Comparison of ENCODE assay signal across 24 cellular contexts in genomic region chr14:26522985-26523384, GRCh38.
A peak's percentile ranks its signal among the peaks of the same experiment; 100 is the strongest.
DNase-seq lines count a peak whose midpoint lies in the region; ATAC-seq and TF ChIP-seq lines count a peak whose summit lies in the region.
"Had no signal": no experiment of that assay in that cellular context is flagged by ENCODE, and none has a peak within 500 bp of the region (broad histone marks: within the 10 kb centered on the region; RNA-seq: fewer than 3 reads in every experiment).

No MANE protein-coding gene starts in this region.

- TF ChIP-seq CTCF in PC-3 (conservative IDR thresholded peaks at IDR 0.05; ENCODE audit: low read depth, low read length): no peak
- no peak for TF ChIP-seq CTCF in progenitor cell of endocrine pancreas (IDR thresholded peaks at IDR 0.05; ENCODE audit: unreplicated experiment)

- no peak overlapping the region for H3K4me3 Mint-ChIP-seq in progenitor cell of endocrine pancreas (ENCODE audit: low read depth)
- H3K4me3 Mint-ChIP-seq in activated T-cell treated with anti-CD3 and anti-CD28 coated beads, Interleukin-2, amount 50 U/mL, for 72 hours: no peak overlapping the region
- H3K4me3 Mint-ChIP-seq: activated CD4-positive, alpha-beta memory T cell treated with anti-CD3 and anti-CD28 coated beads, Interleukin-2, amount 10 ng/mL, durations not matched to agents 7 days and 5 days; activated naive CD4-positive, alpha-beta T cell treated with anti-CD3 and anti-CD28 coated beads, Interleukin-2, amount 50 U/mL, for 24 hours; activated T-cell treated with anti-CD3 and anti-CD28 coated beads, Interleukin-2, amount 50 U/mL, for 24 hours; HFFc6; mesothelial cell of epicardium; neural crest cell; stimulated activated naive CD8-positive, alpha-beta T cell treated with anti-CD3 and anti-CD28 coated beads, Interleukin-15, Interleukin-2, amounts not matched to agents 100 ng/mL and 50 ng/mL, for 24 hours; T-cell had no signal

- no peaks in the 10 kb centered on the region for H3K9me3 ChIP-seq in PC-3 (ENCODE audit: low read length)
- H3K9me3 ChIP-seq: esophagus squamous epithelium had no signal

- H3F3A ChIP-seq in PC-3 (ENCODE audit: low read length, unreplicated experiment): no peaks in the 10 kb centered on the region

- CTCF ChIA-PET in PC-3 (lab: Charles Lee): interaction anchor here (0.5 kb wide), 1 partner anchor 230 kb away, joined by 4 read pairs; no protein-coding TSS in a partner anchor

- H3K27ac ChIP-seq in PC-3 (ENCODE audit: low read length): peak overlapping the region; percentile 30
- H3K27ac ChIP-seq: cardiac muscle cell, esophagus squamous epithelium had no signal

- H3K9me2 ChIP-seq in PC-3 (replicated peaks; ENCODE audit: low read length): no peaks in the 10 kb centered on the region

- H3K9ac ChIP-seq in PC-3 (ENCODE audit: low read length): no peak overlapping the region

- DNase-seq in AG08396 (ENCODE audit: low spot score) (peak; percentile 14), PC-3 (peak; percentile 27), fibroblast of gingiva (ENCODE audit: low read depth) (peak; percentile 82), progenitor cell of endocrine pancreas (ENCODE audit: low spot score, unreplicated experiment) (no peak), NCI-H2029 treated with DMSO at 0.1 percent for 48 hours (lab: John Stamatoyannopoulos, UW) (no peak)
- no peak for DNase-seq in activated T-cell treated with anti-CD3 and anti-CD28 coated beads, Interleukin-2, amount 50 U/mL, for 72 hours
- DNase-seq: activated CD4-positive, alpha-beta memory T cell treated with anti-CD3 and anti-CD28 coated beads, Interleukin-2, amount 10 ng/mL, durations not matched to agents 7 days and 5 days; activated T-cell treated with anti-CD3 and anti-CD28 coated beads, Interleukin-2, amount 50 U/mL, for 24 hours; AML-193; esophagus squamous epithelium; HFFc6; NCI-H1105; NCI-H2107; NCI-H524 treated with DMSO at 0.1 percent for 48 hours; SHP77; stimulated activated CD4-positive, alpha-beta T cell treated with anti-CD3 and anti-CD28 coated beads, Interleukin-1b, Interleukin-23, amount 100 ng/mL, for 48 hours; T-cell had no signal

- BruUV-seq in PC-3 (replicated peaks; lab: Mats Ljungman, UMichigan): no TSS peak

- H3K9me3 Mint-ChIP-seq in progenitor cell of endocrine pancreas (ENCODE audit: low read depth): no peaks in the 10 kb centered on the region
- no peaks in the 10 kb centered on the region for H3K9me3 Mint-ChIP-seq in activated T-cell treated with anti-CD3 and anti-CD28 coated beads, Interleukin-2, amount 50 U/mL, for 72 hours
- H3K9me3 Mint-ChIP-seq: mesothelial cell of epicardium had no signal

- H3K36me3 Mint-ChIP-seq in progenitor cell of endocrine pancreas (ENCODE audit: insufficient read depth): no peaks in the 10 kb centered on the region
- no peaks in the 10 kb centered on the region for H3K36me3 Mint-ChIP-seq in activated T-cell treated with anti-CD3 and anti-CD28 coated beads, Interleukin-2, amount 50 U/mL, for 72 hours (ENCODE audit: insufficient read depth in 2 of 2)
- H3K36me3 Mint-ChIP-seq: activated naive CD4-positive, alpha-beta T cell treated with anti-CD3 and anti-CD28 coated beads, Interleukin-2, amount 50 U/mL, for 24 hours; mesothelial cell of epicardium; T-cell had no signal

- POLR2A ChIA-PET in PC-3 (lab: Charles Lee; ENCODE audit: unreplicated experiment): interaction anchor here (0.6 kb wide), 1 partner anchor 50 kb away, joined by 3 read pairs; no protein-coding TSS in a partner anchor

- H3K27ac Mint-ChIP-seq in progenitor cell of endocrine pancreas: peak overlapping the region; percentile 37
- no peak overlapping the region for H3K27ac Mint-ChIP-seq in activated T-cell treated with anti-CD3 and anti-CD28 coated beads, Interleukin-2, amount 50 U/mL, for 72 hours
- H3K27ac Mint-ChIP-seq: activated CD4-positive, alpha-beta memory T cell treated with anti-CD3 and anti-CD28 coated beads, Interleukin-2, amount 10 ng/mL, durations not matched to agents 7 days and 5 days; activated naive CD4-positive, alpha-beta T cell treated with anti-CD3 and anti-CD28 coated beads, Interleukin-2, amount 50 U/mL, for 24 hours; activated T-cell treated with anti-CD3 and anti-CD28 coated beads, Interleukin-2, amount 50 U/mL, for 24 hours; HFFc6; mesothelial cell of epicardium; stimulated activated naive CD8-positive, alpha-beta T cell treated with anti-CD3 and anti-CD28 coated beads, Interleukin-15, Interleukin-2, amounts not matched to agents 100 ng/mL and 50 ng/mL, for 24 hours; T-cell had no signal

- no peak overlapping the region for H3K4me2 ChIP-seq in PC-3 (ENCODE audit: low read length)

- H4K20me1 ChIP-seq in PC-3 (ENCODE audit: low read length): no peaks in the 10 kb centered on the region

- intact Hi-C loops in PC-3 (cut with micrococcal nuclease): no loop called here

- ATAC-seq in PC-3: peak; percentile 81
- no peak for ATAC-seq in activated T-cell treated with anti-CD3 and anti-CD28 coated beads, Interleukin-2, amount 50 U/mL, for 72 hours (replicated peaks in 1 of 2)
- ATAC-seq in GM18867 (IDR thresholded peaks at IDR 0.05; ENCODE audit: unreplicated experiment): no peak
- no peak for ATAC-seq in HG03460 (IDR thresholded peaks at IDR 0.05; ENCODE audit: unreplicated experiment)
- ATAC-seq: T-cell had no signal

- H3K79me2 ChIP-seq in PC-3 (ENCODE audit: low read length): no peaks in the 10 kb centered on the region

- H3K4me3 ChIP-seq in PC-3 (ENCODE audit: low read length): no peak overlapping the region
- H3K4me3 ChIP-seq: cardiac muscle cell, esophagus squamous epithelium had no signal

- no peaks in the 10 kb centered on the region for H3K36me3 ChIP-seq in PC-3 (ENCODE audit: low read depth, low read length)
- H3K36me3 ChIP-seq: cardiac muscle cell, esophagus squamous epithelium had no signal

- H3K27me3 Mint-ChIP-seq in progenitor cell of endocrine pancreas: no peaks in the 10 kb centered on the region
- no peaks in the 10 kb centered on the region for H3K27me3 Mint-ChIP-seq in activated T-cell treated with anti-CD3 and anti-CD28 coated beads, Interleukin-2, amount 50 U/mL, for 72 hours (ENCODE audit: low read depth)
- H3K27me3 Mint-ChIP-seq: activated CD4-positive, alpha-beta memory T cell treated with anti-CD3 and anti-CD28 coated beads, Interleukin-2, amount 10 ng/mL, durations not matched to agents 7 days and 5 days; activated naive CD4-positive, alpha-beta T cell treated with anti-CD3 and anti-CD28 coated beads, Interleukin-2, amount 50 U/mL, for 24 hours; activated T-cell treated with anti-CD3 and anti-CD28 coated beads, Interleukin-2, amount 50 U/mL, for 24 hours; stimulated activated naive CD8-positive, alpha-beta T cell treated with anti-CD3 and anti-CD28 coated beads, Interleukin-15, Interleukin-2, amounts not matched to agents 100 ng/mL and 50 ng/mL, for 24 hours; T-cell had no signal

- H3K27me3 ChIP-seq in PC-3 (ENCODE audit: low read length): no peaks in the 10 kb centered on the region
- H3K27me3 ChIP-seq: cardiac muscle cell, esophagus squamous epithelium had no signal

- no peaks in the 10 kb centered on the region for H3K4me1 ChIP-seq in PC-3 (ENCODE audit: insufficient read depth, low read length)
- H3K4me1 ChIP-seq: esophagus squamous epithelium had no signal

- no peak overlapping the region for H2AFZ ChIP-seq in PC-3 (ENCODE audit: low read length)

- H3K4me1 Mint-ChIP-seq in progenitor cell of endocrine pancreas (ENCODE audit: low read depth): peaks cover 11% of the 10 kb centered on the region
- H3K4me1 Mint-ChIP-seq in activated T-cell treated with anti-CD3 and anti-CD28 coated beads, Interleukin-2, amount 50 U/mL, for 72 hours (ENCODE audit: low read depth): no peaks in the 10 kb centered on the region
- H3K4me1 Mint-ChIP-seq: activated CD4-positive, alpha-beta memory T cell treated with anti-CD3 and anti-CD28 coated beads, Interleukin-2, amount 10 ng/mL, durations not matched to agents 7 days and 5 days; activated naive CD4-positive, alpha-beta T cell treated with anti-CD3 and anti-CD28 coated beads, Interleukin-2, amount 50 U/mL, for 24 hours; mesothelial cell of epicardium; T-cell had no signal

Comparison
In these comparisons a context has a peak if more than half of its experiments do, and no peak if none do; other contexts are left out.
1. DNase-seq: peak in AG08396 (single experiment), PC-3 (single experiment) and fibroblast of gingiva (single experiment); none in progenitor cell of endocrine pancreas (single experiment), activated T-cell treated with anti-CD3 and anti-CD28 coated beads, Interleukin-2, amount 50 U/mL, for 72 hours (0 of 2) and NCI-H2029 treated with DMSO at 0.1 percent for 48 hours (single experiment).